ENCODE assay signal across 17 cellular contexts in genomic region chr15:31540633-31541032, GRCh38.
"Had no signal": no experiment of that assay in that cellular context is flagged by ENCODE, and none has a peak within 500 bp of the region (broad histone marks: within the 10 kb centered on the region; RNA-seq: fewer than 3 reads in every experiment).

No MANE protein-coding gene starts in this region.

- ATAC-seq: foreskin keratinocyte, gastroesophageal sphincter, heart left ventricle, left cardiac atrium, lower lobe of right lung, mucosa of descending colon had no signal

- H3K4me3 Mint-ChIP-seq: mesothelial cell of epicardium had no signal

- H3K4me3 ChIP-seq: coronary artery, dorsolateral prefrontal cortex, esophagus muscularis mucosa, gastroesophageal sphincter, heart left ventricle, hepatocyte, left ventricle myocardium inferior, lower lobe of right lung, mucosa of descending colon had no signal

- H3K27ac ChIP-seq: coronary artery, dorsolateral prefrontal cortex, esophagus muscularis mucosa, foreskin keratinocyte, gastroesophageal sphincter, heart left ventricle, hepatocyte, left ventricle myocardium inferior, lower lobe of right lung had no signal

- H3K4me1 ChIP-seq: esophagus muscularis mucosa, foreskin keratinocyte, gastroesophageal sphincter, heart left ventricle, left ventricle myocardium inferior, lower lobe of right lung had no signal

- H3K9me3 Mint-ChIP-seq: mesothelial cell of epicardium had no signal

- H3K9me3 ChIP-seq: esophagus muscularis mucosa, gastroesophageal sphincter, heart left ventricle, left ventricle myocardium inferior, lower lobe of right lung, mucosa of descending colon had no signal

- H3K27ac Mint-ChIP-seq: mesothelial cell of epicardium had no signal

- H3K27me3 ChIP-seq: dorsolateral prefrontal cortex, esophagus muscularis mucosa, gastroesophageal sphincter had no signal

- DNase-seq: dermis blood vessel endothelial cell; dorsolateral prefrontal cortex; effector CD4-positive, alpha-beta T cell; effector memory CD4-positive, alpha-beta T cell; foreskin keratinocyte; heart left ventricle; hypothalamus; left cardiac atrium; left ventricle myocardium inferior; lower lobe of right lung; mesenchymal stem cell; mucosa of descending colon had no signal

- H3K36me3 ChIP-seq: esophagus muscularis mucosa, gastroesophageal sphincter, heart left ventricle, left ventricle myocardium inferior, lower lobe of right lung had no signal

- H3K4me1 Mint-ChIP-seq: mesothelial cell of epicardium had no signal

- H3K36me3 Mint-ChIP-seq: mesothelial cell of epicardium had no signal
